In genomic region chr9:20722221-20722620, GRCh38 we compare ENCODE assay signal across 1 cellular context.
TF ChIP-seq lines count a peak whose summit lies in the region.

No MANE protein-coding gene starts in this region.

TF ChIP-seq in GM23338, 12 proteins besides CTCF, POLR2A, EP300 and RAD21 (continued from another document):
- TF ChIP-seq ZNF462 (CRISPR knock-in tag; IDR thresholded peaks at IDR 0.05) = no peak
- no peak for TF ChIP-seq EZH2 (IDR thresholded peaks at IDR 0.05; ENCODE audit: low read depth, unreplicated experiment)
- no peak for TF ChIP-seq REST (IDR thresholded peaks at IDR 0.05; ENCODE audit: unreplicated experiment)
